14 cellular contexts compared by ENCODE assay signal in genomic region chr1:234769284-234769998, GRCh38.
DNase-seq lines count a peak whose midpoint lies in the region; ATAC-seq lines count a peak whose summit lies in the region.
"Had no signal": no experiment of that assay in that cellular context is flagged by ENCODE, and none has a peak within 500 bp of the region (broad histone marks: within the 10 kb centered on the region; RNA-seq: fewer than 3 reads in every experiment).

No MANE protein-coding gene starts in this region.

- H3K27me3 Mint-ChIP-seq in activated CD4-positive, alpha-beta T cell treated with anti-CD3 and anti-CD28 coated beads for 36 hours = peaks cover 1% of the 10 kb centered on the region
- no peaks in the 10 kb centered on the region for H3K27me3 Mint-ChIP-seq in central memory CD8-positive, alpha-beta T cell

- H3K9me3 ChIP-seq in KOPT-K1 (ENCODE audit: insufficient read depth, low read length, poor library complexity, severe bottlenecking) (no peaks in the 10 kb centered on the region), neuronal stem cell (replicated peaks in 1 of 2; ENCODE audit: control insufficient read depth in 2 of 2, insufficient read depth in 1 of 2, low read depth in 1 of 2, low read length in 2 of 2) (no peaks in the 10 kb centered on the region)

- no peak for DNase-seq in activated CD4-positive, alpha-beta T cell treated with anti-CD3 and anti-CD28 coated beads for 36 hours
- no peak for DNase-seq in activated CD4-positive, alpha-beta T cell treated with anti-CD3 and anti-CD28 coated beads, Interleukin-2, amount 50 U/mL, for 48 hours
- no peak for DNase-seq in central memory CD8-positive, alpha-beta T cell (ENCODE audit: low spot score in 2 of 2)
- DNase-seq in neuronal stem cell (ENCODE audit: low spot score) (no peak), NCI-H1092 (lab: John Stamatoyannopoulos, UW) (no peak), DMS153 (lab: John Stamatoyannopoulos, UW) (no peak)
- DNase-seq in activated CD8-positive, alpha-beta memory T cell treated with anti-CD3 and anti-CD28 coated beads for 24 hours = no peak
- DNase-seq: amygdala, NCI-H526, right cardiac atrium, T1000 had no signal

- no CpG with 5 or more reads among the region's 13 CpGs for WGBS in neuronal stem cell (ENCODE audit: extremely low coverage in 2 of 2, insufficient read length in 2 of 2, insufficient replicate concordance in 1 of 2), 2 donors

- H3K23ac ChIP-seq in neuronal stem cell (ENCODE audit: low read depth, low read length, poor library complexity) = no peak overlapping the region

- H3K9ac ChIP-seq in neuronal stem cell (ENCODE audit: low read depth, low read length, poor library complexity) = peak overlapping the region; percentile 17
- H3K9ac ChIP-seq: KMS-11 had no signal

- intact Hi-C loops in activated CD4-positive, alpha-beta T cell treated with anti-CD3 and anti-CD28 coated beads for 36 hours (cut with DNase I, micrococcal nuclease) = loop anchor here in 1 of 2 experiments (2.0 kb wide), 1 partner anchor 157 kb away; no protein-coding TSS in a partner anchor

- H3K4me1 ChIP-seq in neuronal stem cell (ENCODE audit: control insufficient read depth in 2 of 2, insufficient read depth in 1 of 2, low read depth in 1 of 2, low read length in 2 of 2) = peaks cover 10 to 18% of the 10 kb centered on the region in 2 donors

- peak overlapping the region; percentile 21 for H3K18ac ChIP-seq in neuronal stem cell (ENCODE audit: low read length)

- no peak overlapping the region for H2BK120ac ChIP-seq in neuronal stem cell (ENCODE audit: low read depth, low read length)

- H3K27ac ChIP-seq in KOPT-K1 (ENCODE audit: low read depth, low read length, poor library complexity, severe bottlenecking) (peak overlapping the region; percentile 3), neuronal stem cell (replicated peaks; ENCODE audit: low read length) (no peak overlapping the region)
- H3K27ac ChIP-seq: KMS-11 had no signal

- CTCF ChIA-PET in activated CD4-positive, alpha-beta T cell treated with anti-CD3 and anti-CD28 coated beads for 36 hours (lab: Charles Lee) = interaction anchor here (1.3 to 1.4 kb wide), 2 partner anchors 14 to 166 kb away, joined by 3 read pairs; no protein-coding TSS in a partner anchor

- POLR2A ChIA-PET in activated CD4-positive, alpha-beta T cell treated with anti-CD3 and anti-CD28 coated beads for 36 hours (lab: Charles Lee) = interaction anchor here (1.0 kb wide), 1 partner anchor 157 kb away, joined by 6 read pairs; no protein-coding TSS in a partner anchor

- no peak overlapping the region for H3K4me3 ChIP-seq in neuronal stem cell (ENCODE audit: low read length in 2 of 2)
- H3K4me3 ChIP-seq: A549 had no signal

- H3K9me3 Mint-ChIP-seq in activated CD4-positive, alpha-beta T cell treated with anti-CD3 and anti-CD28 coated beads for 36 hours (ENCODE audit: low read depth) = no peaks in the 10 kb centered on the region
- no peaks in the 10 kb centered on the region for H3K9me3 Mint-ChIP-seq in central memory CD8-positive, alpha-beta T cell

- H2BK15ac ChIP-seq in neuronal stem cell (ENCODE audit: low read length) = peak overlapping the region; percentile 33

- H3K4me1 Mint-ChIP-seq in activated CD4-positive, alpha-beta T cell treated with anti-CD3 and anti-CD28 coated beads for 36 hours = peaks cover 75% of the 10 kb centered on the region
- H3K4me1 Mint-ChIP-seq in central memory CD8-positive, alpha-beta T cell = peaks cover 43% of the 10 kb centered on the region

- H4K8ac ChIP-seq in neuronal stem cell (ENCODE audit: low read depth, low read length) = no peak overlapping the region

- no peak for ATAC-seq in activated CD4-positive, alpha-beta T cell treated with anti-CD3 and anti-CD28 coated beads for 36 hours
- ATAC-seq in central memory CD8-positive, alpha-beta T cell (replicated peaks; ENCODE audit: extremely low read depth, poor library complexity, severe bottlenecking) = no peak
- ATAC-seq: A549, right cardiac atrium had no signal

- H2AFZ ChIP-seq in neuronal stem cell (ENCODE audit: low read length) = peak overlapping the region; percentile 72

- no peak overlapping the region for H2BK12ac ChIP-seq in neuronal stem cell (ENCODE audit: low read length)

- H3K36me3 Mint-ChIP-seq in activated CD4-positive, alpha-beta T cell treated with anti-CD3 and anti-CD28 coated beads for 36 hours (ENCODE audit: low read depth) = peaks cover 3% of the 10 kb centered on the region
- peaks cover 8% of the 10 kb centered on the region for H3K36me3 Mint-ChIP-seq in central memory CD8-positive, alpha-beta T cell (ENCODE audit: insufficient read depth)

- no peak overlapping the region for H3K4me3 Mint-ChIP-seq in activated CD4-positive, alpha-beta T cell treated with anti-CD3 and anti-CD28 coated beads for 36 hours
- no peak overlapping the region for H3K4me3 Mint-ChIP-seq in central memory CD8-positive, alpha-beta T cell

- peak overlapping the region; percentile 91 for H3K27ac Mint-ChIP-seq in activated CD4-positive, alpha-beta T cell treated with anti-CD3 and anti-CD28 coated beads for 36 hours
- peak overlapping the region; percentile 75 for H3K27ac Mint-ChIP-seq in central memory CD8-positive, alpha-beta T cell (ENCODE audit: low read depth)

- H2BK5ac ChIP-seq in neuronal stem cell (ENCODE audit: low read length) = no peak overlapping the region

- H3K36me3 ChIP-seq in KOPT-K1 (ENCODE audit: insufficient read depth, low read length) (no peaks in the 10 kb centered on the region), neuronal stem cell (replicated peaks in 1 of 2; ENCODE audit: control insufficient read depth in 2 of 2, insufficient read depth in 2 of 2, low read length in 2 of 2) (no peaks in the 10 kb centered on the region)

- H3K4ac ChIP-seq in neuronal stem cell (ENCODE audit: low read length) = no peak overlapping the region

- H2AK5ac ChIP-seq in neuronal stem cell (ENCODE audit: low read depth, low read length) = no peak overlapping the region

- H3K27me3 ChIP-seq in neuronal stem cell (ENCODE audit: control insufficient read depth in 3 of 3, insufficient read depth in 3 of 3, low read depth in 1 of 3, low read length in 3 of 3) = no peaks in the 10 kb centered on the region

- H3K79me1 ChIP-seq in neuronal stem cell (ENCODE audit: low read depth, low read length) = no peaks in the 10 kb centered on the region

- no peak overlapping the region for H3K14ac ChIP-seq in neuronal stem cell (ENCODE audit: low read length)

- H3K4me2 ChIP-seq in neuronal stem cell (ENCODE audit: insufficient read depth, low read length, poor library complexity, severe bottlenecking) = no peak overlapping the region
- H3K4me2 ChIP-seq: A549, KMS-11 had no signal

- no peak overlapping the region for H4K91ac ChIP-seq in neuronal stem cell (ENCODE audit: low read depth, low read length, poor library complexity)
